Comparison of ENCODE assay signal across 10 cellular contexts in the genomic region with DNA sequence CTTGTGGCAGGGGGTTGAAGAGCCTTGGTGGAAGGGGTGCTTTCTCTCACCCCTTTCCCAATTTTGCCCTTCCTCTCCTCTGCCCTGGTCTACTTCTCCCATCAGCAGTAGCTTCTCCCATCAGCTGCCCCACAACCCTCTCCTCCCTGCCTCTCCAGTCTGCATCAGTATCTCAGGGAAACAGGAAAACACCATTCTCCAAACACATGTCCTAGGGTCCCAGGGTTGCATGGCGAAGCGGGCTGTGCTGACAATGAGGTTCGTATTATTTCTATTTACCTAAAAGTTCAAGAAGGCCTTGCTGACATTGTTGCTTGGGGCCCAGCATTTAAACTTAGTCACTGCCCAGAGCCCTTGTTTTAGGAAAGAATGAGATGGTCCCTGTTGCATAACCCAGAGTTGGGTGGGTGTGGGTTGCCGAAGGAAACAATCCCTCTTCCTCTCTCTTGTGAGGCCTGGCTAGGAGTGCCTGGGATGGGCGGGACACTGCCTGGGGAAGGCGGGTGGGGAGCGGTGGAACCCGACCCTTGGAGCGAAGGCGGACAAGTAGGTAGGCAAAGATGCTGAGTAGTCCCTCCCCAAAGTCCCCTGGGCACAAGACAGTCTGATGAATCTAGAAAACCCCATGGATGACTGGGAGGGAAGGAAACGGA. TPM values are rescaled to one million over a fixed set of nuclear protein-coding genes. Genes with fewer than 3 reads are reported as not detected.
DNase-seq lines count a peak whose midpoint lies in the region; ATAC-seq, FAIRE-seq and TF ChIP-seq lines count a peak whose summit lies in the region.
"Had no signal": no experiment of that assay in that cellular context is flagged by ENCODE, and none has a peak within 500 bp of the region (broad histone marks: within the 10 kb centered on the region; RNA-seq: fewer than 3 reads in every experiment).

No MANE protein-coding gene starts in this region.

- 18 to 45% (median 36%) methylated on average over 11 of the region's 11 CpGs for WGBS in ovary, 3 donors

- no TSS peak for BruUV-seq in A673 (replicated peaks; lab: Mats Ljungman, UMichigan)

- H3K4me3 ChIP-seq in ovary (peak overlapping the region; percentile 51), A673 (ENCODE audit: low read depth, low read length, poor library complexity, severe bottlenecking) (no peak overlapping the region)

- no peak for TF ChIP-seq CTCF in D721Med (IDR thresholded peaks at IDR 0.05; ENCODE audit: insufficient read depth, missing control alignments)
- TF ChIP-seq CTCF in RWPE1 (conservative IDR thresholded peaks at IDR 0.05; ENCODE audit: low read depth) = no peak
- TF ChIP-seq CTCF in ovary (IDR thresholded peaks at IDR 0.05) = no peak
- TF ChIP-seq CTCF in A673 (conservative IDR thresholded peaks at IDR 0.05; ENCODE audit: low read depth, low read length) = no peak

- H3K9me3 ChIP-seq in ovary (no peaks in the 10 kb centered on the region), A673 (ENCODE audit: low read depth, low read length, poor library complexity, severe bottlenecking) (no peaks in the 10 kb centered on the region)

- H3K27me3 ChIP-seq in ovary (no peaks in the 10 kb centered on the region), A673 (replicated peaks; ENCODE audit: insufficient read depth, low read depth, low read length, poor library complexity) (no peaks in the 10 kb centered on the region)

- no peak for ATAC-seq in stimulated activated naive CD8-positive, alpha-beta T cell treated with anti-CD3 and anti-CD28 coated beads, Interleukin-15, amount 100 ng/mL, for 72 hours
- no peak for ATAC-seq in GM19397 (IDR thresholded peaks at IDR 0.05; ENCODE audit: unreplicated experiment)

- no peaks in the 10 kb centered on the region for H3K9me3 Mint-ChIP-seq in stimulated activated naive CD8-positive, alpha-beta T cell treated with anti-CD3 and anti-CD28 coated beads, Interleukin-15, amount 100 ng/mL, for 72 hours

- peak overlapping the region; percentile 100 for H3K27ac ChIP-seq in RWPE1
- peak overlapping the region; percentile 59 to 75 for H3K27ac ChIP-seq in ovary
- no peak overlapping the region for H3K27ac ChIP-seq in A673 (ENCODE audit: low read depth, low read length, poor library complexity, severe bottlenecking)

- POLR2A ChIA-PET in RWPE1 (lab: Yijun Ruan, JAX; ENCODE audit: low non-redundant PET) (no interaction called here), A673 (lab: Charles Lee; ENCODE audit: low non-redundant PET) (no interaction called here)

- H3K27me3 Mint-ChIP-seq in stimulated activated naive CD8-positive, alpha-beta T cell treated with anti-CD3 and anti-CD28 coated beads, Interleukin-15, amount 100 ng/mL, for 72 hours = peaks cover 15% of the 10 kb centered on the region

- H3K4me1 ChIP-seq in ovary (ENCODE audit: insufficient read depth) (peaks cover 14% of the 10 kb centered on the region), A673 (ENCODE audit: insufficient read depth, low read length, poor library complexity, severe bottlenecking) (peaks cover 23% of the 10 kb centered on the region)

- H3K4me3 Mint-ChIP-seq in stimulated activated naive CD8-positive, alpha-beta T cell treated with anti-CD3 and anti-CD28 coated beads, Interleukin-15, amount 100 ng/mL, for 72 hours = peak overlapping the region in 1 of 2 donors; percentile 88

- no peaks in the 10 kb centered on the region for H3K36me3 ChIP-seq in ovary
- no peaks in the 10 kb centered on the region for H3K36me3 ChIP-seq in A673 (ENCODE audit: insufficient read depth, low read length, poor library complexity, severe bottlenecking)

- TF ChIP-seq EP300 in ovary (IDR thresholded peaks at IDR 0.05) = no peak

- peaks cover 50% of the 10 kb centered on the region for H3K4me1 Mint-ChIP-seq in stimulated activated naive CD8-positive, alpha-beta T cell treated with anti-CD3 and anti-CD28 coated beads, Interleukin-15, amount 100 ng/mL, for 72 hours

- TF ChIP-seq POLR2A in ovary (IDR thresholded peaks at IDR 0.05) = peak; percentile 58

- CTCF ChIA-PET in RWPE1 (lab: Yijun Ruan, JAX) (interaction anchor here (0.6 to 8.1 kb wide), 4 partner anchors 13 to 49 kb away, joined by 3 to 132 read pairs (median 4); no protein-coding TSS in a partner anchor), A673 (lab: Charles Lee) (no interaction called here)

- no peak for FAIRE-seq in D721Med (lab: Jason Lieb, UNC)

- no peak overlapping the region for H3K27ac Mint-ChIP-seq in stimulated activated naive CD8-positive, alpha-beta T cell treated with anti-CD3 and anti-CD28 coated beads, Interleukin-15, amount 100 ng/mL, for 72 hours

- intact Hi-C loops in ovary (cut with DNase I) = no loop called here
- intact Hi-C loops in A673 (cut with micrococcal nuclease; ENCODE audit: unreplicated experiment) = loop anchor here (5.0 kb wide), 1 partner anchor 49 kb away; no protein-coding TSS in a partner anchor

- peak; percentile 10 for DNase-seq in D721Med (ENCODE audit: insufficient read length, low spot score)
- DNase-seq in RWPE1 (ENCODE audit: low spot score) = peak; percentile 17
- DNase-seq in fibroblast of the conjunctiva (ENCODE audit: low read depth) = peak; percentile 90
- peak; percentile 72 to 88 (median 78) for DNase-seq in ovary
- DNase-seq in stimulated activated naive CD8-positive, alpha-beta T cell treated with anti-CD3 and anti-CD28 coated beads, Interleukin-15, amount 100 ng/mL, for 72 hours = no peak
- DNase-seq in A673 (ENCODE audit: low spot score) = no peak
- no peak for DNase-seq in SKM-1 treated with dmso at 0.1 percent for 144 hours (lab: John Stamatoyannopoulos, UW; ENCODE audit: unreplicated experiment)
- DNase-seq: amygdala, NCI-H1436 had no signal

RNA-seq across cellular contexts. Expression of a gene that starts 1.3 kb away (rescaled TPM):
- total RNA-seq in ovary = 100 to 1,000 TPM in 6 of 7 donors, 10 to 100 TPM in 1; 81.3 to 685 (median 224) TPM
- 100 to 1,000 TPM in 1 of 2 donors, 10 to 100 TPM in 1; 78.9 to 112 TPM for polyA plus RNA-seq in ovary
- total RNA-seq in A673 (2021) = 6.6 and 7.3 TPM in 2 replicates

RNA-seq across cellular contexts. Expression of a gene that starts 7.1 kb away (rescaled TPM):
- total RNA-seq in ovary (under 1 TPM in 3 of 7 donors, not detected in 4; 0.17 to 0.72 (median 0.53) TPM), A673 (2021) (not detected in 2 replicates)
- under 1 TPM; 0.07 to 0.28 TPM for polyA plus RNA-seq in ovary

RNA-seq across cellular contexts. Expression of a gene that starts 17.0 kb away (rescaled TPM):
- total RNA-seq in ovary (10 to 100 TPM; 28.5 to 88.1 (median 79.9) TPM), A673 (2021) (17.0 and 19.3 TPM in 2 replicates)
- polyA plus RNA-seq in ovary = 10 to 100 TPM; 36.9 to 39.9 TPM

RNA-seq across cellular contexts. Expression of a gene that starts 46.4 kb away (rescaled TPM):
- total RNA-seq in ovary = 100 to 1,000 TPM in 6 of 7 donors, 10 to 100 TPM in 1; 88.7 to 255 (median 190) TPM
- polyA plus RNA-seq in ovary = 100 to 1,000 TPM in 1 of 2 donors, 10 to 100 TPM in 1; 66.8 to 161 TPM
- total RNA-seq in A673 (2021) = 3.4 and 6.1 TPM in 2 replicates

Comparison
In these comparisons a context has a peak if more than half of its experiments do, and no peak if none do; other contexts are left out.
1. DNase-seq: peak in D721Med (single experiment), RWPE1 (single experiment), fibroblast of the conjunctiva (single experiment) and ovary (5 of 5); none in stimulated activated naive CD8-positive, alpha-beta T cell treated with anti-CD3 and anti-CD28 coated beads, Interleukin-15, amount 100 ng/mL, for 72 hours (0 of 2), A673 (single experiment) and SKM-1 treated with dmso at 0.1 percent for 144 hours (single experiment).